Comparison of ENCODE assay signal across 8 cellular contexts in the genomic region with DNA sequence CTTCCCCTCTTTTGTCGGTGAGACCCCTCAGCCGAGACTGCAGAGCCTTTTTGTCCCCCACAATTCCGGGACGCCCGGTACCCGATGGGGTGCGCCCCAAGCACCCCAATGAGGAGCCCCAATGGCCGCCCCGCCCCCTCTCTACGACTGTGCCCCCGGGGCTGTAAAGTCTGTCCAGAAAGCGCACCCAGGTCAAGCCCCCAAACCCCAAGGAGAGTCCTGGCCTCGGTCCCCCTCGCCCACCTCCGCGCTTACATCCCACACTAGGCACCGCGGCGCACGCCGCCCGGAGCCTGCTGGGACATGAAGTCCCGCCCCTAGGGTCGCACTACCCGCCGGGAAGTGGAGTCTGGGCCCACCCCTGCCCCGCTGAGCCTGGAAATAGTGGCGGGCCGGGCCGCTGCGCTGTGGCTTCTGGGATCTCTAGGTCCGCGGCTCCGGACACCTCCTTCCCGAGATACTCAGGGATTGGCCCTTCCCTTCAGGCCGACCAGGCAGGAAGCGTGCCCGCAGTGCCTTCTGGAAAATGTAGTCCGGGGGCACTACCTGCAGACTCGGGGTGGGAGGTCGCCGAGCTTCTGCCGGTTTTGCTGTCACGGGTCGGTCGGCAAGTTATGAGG. TPM values are rescaled to one million over a fixed set of nuclear protein-coding genes. Genes with fewer than 3 reads are reported as not detected.
DNase-seq lines count a peak whose midpoint lies in the region; ATAC-seq and TF ChIP-seq lines count a peak whose summit lies in the region.

A gene (minus strand): TSS at position 281 of the 620 bp plus-strand sequence. CDS start 442 bp downstream, outside the sequence.

- peak; percentile 19 to 79 for TF ChIP-seq POLR2A in adrenal gland (IDR thresholded peaks at IDR 0.05)
- TF ChIP-seq POLR2A in heart left ventricle (IDR thresholded peaks at IDR 0.05) = peak in 1 of 2 donors; percentile 80
- TF ChIP-seq POLR2A in transverse colon (IDR thresholded peaks at IDR 0.05) = peak; percentile 85

- no peaks in the 10 kb centered on the region for H3K9me3 ChIP-seq in adrenal gland (replicated peaks in 1 of 3)
- H3K9me3 ChIP-seq in heart left ventricle = no peaks in the 10 kb centered on the region
- H3K9me3 ChIP-seq in transverse colon = no peaks in the 10 kb centered on the region

- 0 to 1% (median 0%) methylated on average over 14 to 46 of the region's 46 CpGs for WGBS in adrenal gland, 4 donors
- 0 to 1% (median 0%) methylated on average over 20 to 46 of the region's 46 CpGs for WGBS in heart left ventricle, 4 donors
- WGBS in transverse colon (ENCODE audit: low coverage in 1 of 2), 2 donors = 2% methylated on average over 8 to 33 of the region's 46 CpGs

- in situ Hi-C loops in transverse colon (cut with MboI; ENCODE audit: low pct_ligation_motif_present in 1 of 4, low pct_unique_long_range_greater_than_20kb in 1 of 4, low sequenced_read_pairs in 3 of 4) = no loop called here

- peaks cover 8 to 17% of the 10 kb centered on the region in 2 donors for H3K4me1 ChIP-seq in adrenal gland (replicated peaks in 1 of 2)
- H3K4me1 ChIP-seq in heart left ventricle = peaks cover 0 to 18% (median 9%) of the 10 kb centered on the region in 12 donors
- H3K4me1 ChIP-seq in transverse colon = peaks cover 8 to 14% (median 10%) of the 10 kb centered on the region in 4 donors

- intact Hi-C loops in T-helper 1 cell treated with Interleukin-12 subunit alpha and Interleukin-12 subunit beta and Interleukin-4 antibody, amounts not matched to agents 30 ng/mL and 1 ng/mL, for 36 hours (cut with micrococcal nuclease) = loop anchor here (1.0 to 5.0 kb wide), 9 partner anchors 8 to 764 kb away; a partner anchor contains a TSS
- intact Hi-C loops in adrenal gland (cut with DNase I) (no loop called here), heart left ventricle (cut with DNase I) (loop anchor here in 1 of 10 donors (2.0 kb wide), 1 partner anchor 32 kb away; a partner anchor contains a TSS), transverse colon (cut with DNase I; ENCODE audit: low total_unique reads) (no loop called here)

- peaks cover 0 to 19% of the 10 kb centered on the region in 2 donors for H3K36me3 ChIP-seq in adrenal gland (replicated peaks in 1 of 2)
- H3K36me3 ChIP-seq in heart left ventricle = peaks cover 0 to 29% (median 14%) of the 10 kb centered on the region in 9 donors
- no peaks in the 10 kb centered on the region for H3K36me3 ChIP-seq in transverse colon

- H3K27ac ChIP-seq in adrenal gland (peak within 1 kb of the TSS in 2 of 5 donors; percentile 26 to 43), heart left ventricle (peak within 1 kb of the TSS in 11 of 12 donors; percentile 27 to 81 (median 69)), transverse colon (peak within 1 kb of the TSS; percentile 87 to 92 (median 92))

- ATAC-seq in HG02763 (IDR thresholded peaks at IDR 0.05; ENCODE audit: unreplicated experiment) (peak; percentile 56), heart left ventricle (peak; percentile 99 to 100 (median 99))

- H3K27me3 ChIP-seq in adrenal gland (no peaks in the 10 kb centered on the region), heart left ventricle (no peaks in the 10 kb centered on the region), transverse colon (no peaks in the 10 kb centered on the region)

- DNase-seq in NCI-H146 (lab: John Stamatoyannopoulos, UW) (peak; percentile 98), adrenal gland (peak; percentile 93 to 98 (median 97)), heart left ventricle (peak; percentile 96 to 98 (median 97)), pons (ENCODE audit: low spot score) (peak; percentile 95), transverse colon (peak; percentile 96)

- H3K4me3 ChIP-seq in GM08714 (ENCODE audit: low read length) (peak within 1 kb of the TSS; percentile 83), adrenal gland (peak within 1 kb of the TSS; percentile 55 to 89 (median 76)), heart left ventricle (peak within 1 kb of the TSS; percentile 61 to 87 (median 74)), transverse colon (peak within 1 kb of the TSS; percentile 88 to 99 (median 93))

- TF ChIP-seq EP300 in transverse colon (IDR thresholded peaks at IDR 0.05; ENCODE audit: low read depth) = no peak

- TF ChIP-seq CTCF in adrenal gland (IDR thresholded peaks at IDR 0.05) (no peak), heart left ventricle (IDR thresholded peaks at IDR 0.05) (peak in 1 of 12 donors; percentile 26), transverse colon (IDR thresholded peaks at IDR 0.05) (no peak)

RNA-seq across cellular contexts. Expression of the gene that starts here (rescaled TPM):
- total RNA-seq in T-helper 1 cell treated with Interleukin-12 subunit alpha and Interleukin-12 subunit beta and Interleukin-4 antibody, amounts not matched to agents 30 ng/mL and 1 ng/mL, for 36 hours = 28.7 TPM in 2 replicates
- total RNA-seq in adrenal gland (10 to 100 TPM; 19.7 to 50.6 (median 30.3) TPM), heart left ventricle (10 to 100 TPM in 4 of 9 donors, 1 to 10 TPM in 5; 6.6 to 15.0 (median 9.0) TPM), transverse colon (10 to 100 TPM; 19.5 to 30.3 (median 25.4) TPM)
- polyA plus RNA-seq in adrenal gland (10 to 100 TPM; 21.4 to 32.8 (median 29.1) TPM), heart left ventricle (10 to 100 TPM in 1 of 2 donors, 1 to 10 TPM in 1; 7.2 to 15.2 TPM)
